In genomic region chr18:58045265-58046086, GRCh38 we compare ENCODE assay signal across 7 cellular contexts. TPM values are rescaled to one million over a fixed set of nuclear protein-coding genes. Genes with fewer than 3 reads are reported as not detected.
A peak's percentile ranks its signal among the peaks of the same experiment; 100 is the strongest.
DNase-seq lines count a peak whose midpoint lies in the region; ATAC-seq and FAIRE-seq lines count a peak whose summit lies in the region.

No MANE protein-coding gene starts in this region.

- H3K27ac ChIP-seq in substantia nigra (ENCODE audit: low read depth, low read length, poor library complexity, severe bottlenecking), result peak overlapping the region; percentile 87

- H3K27me3 Mint-ChIP-seq in activated CD8-positive, alpha-beta T cell treated with anti-CD3 and anti-CD28 coated beads, Interleukin-2, amount 10 ng/mL, durations not matched to agents 7 days and 5 days (ENCODE audit: low read depth), result peaks cover 25% of the 10 kb centered on the region

- H3K4me1 Mint-ChIP-seq in activated CD8-positive, alpha-beta T cell treated with anti-CD3 and anti-CD28 coated beads, Interleukin-2, amount 10 ng/mL, durations not matched to agents 7 days and 5 days (ENCODE audit: low read depth), result peaks cover 25% of the 10 kb centered on the region

- H3K4me1 ChIP-seq in endocrine pancreas (ENCODE audit: control insufficient read depth, insufficient read depth, low read length), result peaks cover 17% of the 10 kb centered on the region

- ATAC-seq in activated CD8-positive, alpha-beta T cell treated with anti-CD3 and anti-CD28 coated beads, Interleukin-2, amount 10 ng/mL, durations not matched to agents 7 days and 5 days, result no peak

- peak; percentile 77 for FAIRE-seq in GM19239 (lab: Jason Lieb, UNC)

- H3K9ac ChIP-seq in endocrine pancreas (ENCODE audit: control insufficient read depth, insufficient read depth, low read length), result peak overlapping the region; percentile 84

- H3K36me3 Mint-ChIP-seq in activated CD8-positive, alpha-beta T cell treated with anti-CD3 and anti-CD28 coated beads, Interleukin-2, amount 10 ng/mL, durations not matched to agents 7 days and 5 days (ENCODE audit: low read depth), result no peaks in the 10 kb centered on the region

- peak overlapping the region; percentile 95 for H3K4me3 ChIP-seq in endocrine pancreas (ENCODE audit: control insufficient read depth, insufficient read depth, low read length)

- POLR2A ChIA-PET in activated CD8-positive, alpha-beta T cell treated with anti-CD3 and anti-CD28 coated beads, Interleukin-2, amount 10 ng/mL, durations not matched to agents 7 days and 5 days (lab: Charles Lee), result no interaction called here

- no peaks in the 10 kb centered on the region for H3K36me3 ChIP-seq in endocrine pancreas (ENCODE audit: control insufficient read depth, insufficient read depth, low read length)

- peak overlapping the region; percentile 87 for H3K4me3 Mint-ChIP-seq in activated CD8-positive, alpha-beta T cell treated with anti-CD3 and anti-CD28 coated beads, Interleukin-2, amount 10 ng/mL, durations not matched to agents 7 days and 5 days

- no peaks in the 10 kb centered on the region for H3K9me3 ChIP-seq in endocrine pancreas (ENCODE audit: control insufficient read depth, low read length)

- H3K27ac Mint-ChIP-seq in activated CD8-positive, alpha-beta T cell treated with anti-CD3 and anti-CD28 coated beads, Interleukin-2, amount 10 ng/mL, durations not matched to agents 7 days and 5 days, result peak overlapping the region; percentile 55

- no peaks in the 10 kb centered on the region for H3K9me3 Mint-ChIP-seq in activated CD8-positive, alpha-beta T cell treated with anti-CD3 and anti-CD28 coated beads, Interleukin-2, amount 10 ng/mL, durations not matched to agents 7 days and 5 days (ENCODE audit: insufficient read depth)

- peak; percentile 27 for DNase-seq in GM19239 (ENCODE audit: insufficient read length, low spot score)
- DNase-seq in NCI-H2227 (lab: John Stamatoyannopoulos, UW; ENCODE audit: unreplicated experiment), result peak; percentile 70
- DNase-seq in activated CD8-positive, alpha-beta T cell treated with anti-CD3 and anti-CD28 coated beads, Interleukin-2, amount 10 ng/mL, durations not matched to agents 7 days and 5 days, result peak; percentile 36
- peak; percentile 46 for DNase-seq in mucosa of gallbladder (ENCODE audit: low spot score)
- peak in 30 of 49 donors; percentile 4 to 73 (median 32) for DNase-seq in substantia nigra (lab: John Stamatoyannopoulos, UW)
- no peak for DNase-seq in NOMO-1 treated with dmso at 0.1 percent for 144 hours (lab: John Stamatoyannopoulos, UW; ENCODE audit: unreplicated experiment)

- no peaks in the 10 kb centered on the region for H3K27me3 ChIP-seq in endocrine pancreas (ENCODE audit: control insufficient read depth, insufficient read depth, low read length)

- CTCF ChIA-PET in activated CD8-positive, alpha-beta T cell treated with anti-CD3 and anti-CD28 coated beads, Interleukin-2, amount 10 ng/mL, durations not matched to agents 7 days and 5 days (lab: Charles Lee), result interaction anchor here (0.7 to 1.7 kb wide), 6 partner anchors 10 to 135 kb away, joined by 3 to 7 read pairs (median 4); no protein-coding TSS in a partner anchor

RNA-seq across cellular contexts. Expression of gene NEDD4L, which starts 1.4 kb away (rescaled TPM):
- 1 to 10 TPM; 3.4 to 4.3 TPM for total RNA-seq in activated CD8-positive, alpha-beta T cell treated with anti-CD3 and anti-CD28 coated beads, Interleukin-2, amount 10 ng/mL, durations not matched to agents 7 days and 5 days
- total RNA-seq in mucosa of gallbladder, result 99.5 TPM

Comparison
In these comparisons a context has a peak if more than half of its experiments do, and no peak if none do; other contexts are left out.
1. RNA of gene NEDD4L, which starts 1.4 kb away (total RNA-seq): 99.5 TPM in mucosa of gallbladder (single experiment); 3.4 to 4.3 TPM in activated CD8-positive, alpha-beta T cell treated with anti-CD3 and anti-CD28 coated beads, Interleukin-2, amount 10 ng/mL, durations not matched to agents 7 days and 5 days; every median in the first group is over 10 times any median in the second.